Comparison of ENCODE assay signal across 13 cellular contexts in the genomic region with DNA sequence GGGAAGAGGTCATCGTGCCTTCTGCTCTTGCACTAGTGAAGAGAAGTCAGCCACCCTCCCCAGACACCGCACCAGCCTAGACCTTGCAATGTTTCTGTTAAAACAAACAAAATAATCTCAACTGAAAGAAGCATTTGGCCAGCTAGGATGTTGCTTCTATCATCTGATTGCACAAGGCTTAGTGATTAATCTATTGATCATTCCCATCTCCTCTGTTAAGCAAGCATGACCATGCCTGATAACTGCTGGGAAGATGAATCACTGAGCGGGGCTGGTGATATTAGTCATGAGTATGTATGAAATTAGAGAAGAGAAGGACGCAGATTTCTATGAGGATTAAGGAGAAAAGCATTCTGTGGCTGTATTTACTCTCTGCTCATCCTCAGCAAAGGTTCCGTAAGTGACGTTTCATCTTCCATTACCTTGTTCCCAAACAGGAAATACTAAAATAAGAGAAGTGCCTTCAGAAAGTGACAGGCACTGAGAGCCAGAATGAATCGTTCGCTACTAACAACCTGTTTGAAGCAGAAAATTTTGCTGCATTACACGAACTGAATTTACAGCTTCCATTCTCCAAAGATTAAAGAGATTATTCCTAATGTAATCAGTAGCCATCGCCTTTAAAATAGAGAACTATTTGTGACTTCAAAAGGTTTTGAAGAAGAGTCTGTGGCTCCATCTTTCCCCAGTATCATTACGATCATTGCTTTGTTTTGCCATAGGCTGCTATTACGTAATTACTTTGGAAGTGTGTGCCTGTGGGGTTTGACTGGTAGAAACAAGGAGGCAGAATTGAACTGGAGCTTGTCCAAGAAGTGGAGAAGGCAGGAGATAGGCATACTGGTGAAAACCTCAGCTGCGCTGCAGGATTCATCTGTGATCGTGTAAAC.
DNase-seq lines count a peak whose midpoint lies in the region; ATAC-seq and TF ChIP-seq lines count a peak whose summit lies in the region.
"Had no signal": no experiment of that assay in that cellular context is flagged by ENCODE, and none has a peak within 500 bp of the region (broad histone marks: within the 10 kb centered on the region; RNA-seq: fewer than 3 reads in every experiment).

No MANE protein-coding gene starts in this region.

- H3K4me3 ChIP-seq in SK-N-SH (ENCODE audit: low read depth in 2 of 2, low read length in 1 of 2): peak overlapping the region in 1 of 2 experiments; percentile 17; a peak in 1 of 4 replicates
- no peak overlapping the region for H3K4me3 ChIP-seq in fibroblast of the aortic adventitia (ENCODE audit: low read depth, low read length)
- no peak overlapping the region for H3K4me3 ChIP-seq in CD8-positive, alpha-beta T cell (ENCODE audit: low read depth, low read length)
- H3K4me3 ChIP-seq: thoracic aorta had no signal

- H3K4me1 Mint-ChIP-seq in activated CD4-positive, alpha-beta T cell treated with anti-CD3 and anti-CD28 coated beads, Interleukin-2, amount 10 ng/mL, durations not matched to agents 24 days and 14 days: no peaks in the 10 kb centered on the region
- no peaks in the 10 kb centered on the region for H3K4me1 Mint-ChIP-seq in CD8-positive, alpha-beta T cell (ENCODE audit: low read depth)
- H3K4me1 Mint-ChIP-seq: B cell had no signal

- peak; percentile 18 for DNase-seq in activated CD4-positive, alpha-beta T cell treated with anti-CD3 and anti-CD28 coated beads, Interleukin-2, amount 10 ng/mL, durations not matched to agents 24 days and 14 days
- no peak for DNase-seq in activated CD4-positive, alpha-beta T cell treated with anti-CD3 and anti-CD28 coated beads, Interleukin-2, amount 50 U/mL, for 1 hour
- DNase-seq in SK-N-SH: no peak
- peak; percentile 87 for DNase-seq in fibroblast of the aortic adventitia (ENCODE audit: low read depth)
- DNase-seq in iPS-NIHi11 (ENCODE audit: low spot score): no peak
- no peak for DNase-seq in CD8-positive, alpha-beta T cell
- DNase-seq: KG1, left cardiac atrium had no signal

- TF ChIP-seq RAD21 in SK-N-SH (IDR thresholded peaks at IDR 0.05; ENCODE audit: low read length): no peak

- 11% methylated on average over 14 of the region's 14 CpGs for WGBS in SK-N-SH (ENCODE audit: low lambda C conversion rate)

- POLR2A ChIA-PET in SK-N-SH (lab: Yijun Ruan, JAX): no interaction called here
- POLR2A ChIA-PET in CD8-positive, alpha-beta T cell (lab: Charles Lee): no interaction called here

- ATAC-seq in HG03342 (IDR thresholded peaks at IDR 0.05; ENCODE audit: unreplicated experiment) (no peak), GM18909 (IDR thresholded peaks at IDR 0.05; ENCODE audit: poor library complexity, unreplicated experiment) (no peak)
- ATAC-seq in CD8-positive, alpha-beta T cell: no peak

- peak overlapping the region; percentile 30 to 76; a peak in 3 of 4 replicates for H3K27ac ChIP-seq in SK-N-SH (ENCODE audit: low read depth in 2 of 2, low read length in 1 of 2)
- no peak overlapping the region for H3K27ac ChIP-seq in CD8-positive, alpha-beta T cell (ENCODE audit: low read depth, low read length)
- H3K27ac ChIP-seq: thoracic aorta had no signal

- H3K4me3 Mint-ChIP-seq in activated CD4-positive, alpha-beta T cell treated with anti-CD3 and anti-CD28 coated beads, Interleukin-2, amount 10 ng/mL, durations not matched to agents 24 days and 14 days: no peak overlapping the region
- no peak overlapping the region for H3K4me3 Mint-ChIP-seq in CD8-positive, alpha-beta T cell
- H3K4me3 Mint-ChIP-seq: B cell; dendritic cell treated with granulocyte-macrophage colony-stimulating factor and Interleukin-4, amounts not matched to agents 40 ng/mL and 50 ng/mL, for 4 days had no signal

- H3F3A ChIP-seq in SK-N-SH (replicated peaks; ENCODE audit: insufficient read depth): no peaks in the 10 kb centered on the region

- H3K79me2 ChIP-seq in SK-N-SH (ENCODE audit: insufficient read depth): no peaks in the 10 kb centered on the region

- intact Hi-C loops in activated CD4-positive, alpha-beta T cell treated with anti-CD3 and anti-CD28 coated beads, Interleukin-2, amount 10 ng/mL, durations not matched to agents 24 days and 14 days (cut with micrococcal nuclease): no loop called here
- intact Hi-C loops in CD8-positive, alpha-beta T cell (cut with DNase I, micrococcal nuclease): no loop called here

- H3K27me3 ChIP-seq in SK-N-SH (ENCODE audit: insufficient read depth): no peaks in the 10 kb centered on the region
- no peaks in the 10 kb centered on the region for H3K27me3 ChIP-seq in CD8-positive, alpha-beta T cell (ENCODE audit: insufficient read depth, low read length)

- H3K4me1 ChIP-seq in SK-N-SH (ENCODE audit: control insufficient read depth in 1 of 2, insufficient read depth in 2 of 2, low read depth in 1 of 2, low read length in 1 of 2): peaks cover 0 to 21% of the 10 kb centered on the region in 2 experiments; a peak in 2 of 4 replicates
- H3K4me1 ChIP-seq in CD8-positive, alpha-beta T cell (ENCODE audit: insufficient read depth, low read length): no peaks in the 10 kb centered on the region

- H3K36me3 Mint-ChIP-seq in activated CD4-positive, alpha-beta T cell treated with anti-CD3 and anti-CD28 coated beads, Interleukin-2, amount 10 ng/mL, durations not matched to agents 24 days and 14 days (ENCODE audit: low read depth): no peaks in the 10 kb centered on the region
- no peaks in the 10 kb centered on the region for H3K36me3 Mint-ChIP-seq in CD8-positive, alpha-beta T cell

- H3K9ac ChIP-seq in SK-N-SH: no peak overlapping the region

- H3K9me3 Mint-ChIP-seq in activated CD4-positive, alpha-beta T cell treated with anti-CD3 and anti-CD28 coated beads, Interleukin-2, amount 10 ng/mL, durations not matched to agents 24 days and 14 days: no peaks in the 10 kb centered on the region
- no peaks in the 10 kb centered on the region for H3K9me3 Mint-ChIP-seq in CD8-positive, alpha-beta T cell
- H3K9me3 Mint-ChIP-seq: dendritic cell treated with granulocyte-macrophage colony-stimulating factor and Interleukin-4, amounts not matched to agents 40 ng/mL and 50 ng/mL, for 4 days had no signal

- no peak overlapping the region for H3K27ac Mint-ChIP-seq in activated CD4-positive, alpha-beta T cell treated with anti-CD3 and anti-CD28 coated beads, Interleukin-2, amount 10 ng/mL, durations not matched to agents 24 days and 14 days
- no peak overlapping the region for H3K27ac Mint-ChIP-seq in CD8-positive, alpha-beta T cell
- H3K27ac Mint-ChIP-seq: B cell; dendritic cell treated with granulocyte-macrophage colony-stimulating factor and Interleukin-4, amounts not matched to agents 40 ng/mL and 50 ng/mL, for 4 days had no signal

- TF ChIP-seq CTCF in SK-N-SH (IDR thresholded peaks at IDR 0.05) (no peak), fibroblast of the aortic adventitia (IDR thresholded peaks at IDR 0.05; ENCODE audit: insufficient read depth, low read length) (no peak)
- no peak for TF ChIP-seq CTCF in CD8-positive, alpha-beta T cell (IDR thresholded peaks at IDR 0.05)

- no peaks in the 10 kb centered on the region for H3K36me3 ChIP-seq in SK-N-SH (replicated peaks in 1 of 2; ENCODE audit: control insufficient read depth in 1 of 2, insufficient read depth in 2 of 2, low read length in 1 of 2)
- no peaks in the 10 kb centered on the region for H3K36me3 ChIP-seq in CD8-positive, alpha-beta T cell (ENCODE audit: insufficient read depth, low read length)
- H3K36me3 ChIP-seq: thoracic aorta had no signal

- no peaks in the 10 kb centered on the region for H3K27me3 Mint-ChIP-seq in activated CD4-positive, alpha-beta T cell treated with anti-CD3 and anti-CD28 coated beads, Interleukin-2, amount 10 ng/mL, durations not matched to agents 24 days and 14 days
- peaks cover 9% of the 10 kb centered on the region for H3K27me3 Mint-ChIP-seq in CD8-positive, alpha-beta T cell (ENCODE audit: low read depth)
- H3K27me3 Mint-ChIP-seq: dendritic cell treated with granulocyte-macrophage colony-stimulating factor and Interleukin-4, amounts not matched to agents 40 ng/mL and 50 ng/mL, for 4 days had no signal

- no peaks in the 10 kb centered on the region for H3K9me2 ChIP-seq in SK-N-SH

- H3K4me2 ChIP-seq in SK-N-SH: peak overlapping the region; percentile 39

- no peaks in the 10 kb centered on the region for H4K20me1 ChIP-seq in SK-N-SH (ENCODE audit: insufficient read depth)

- CTCF ChIA-PET in SK-N-SH (lab: Yijun Ruan, JAX): interaction anchor here (0.6 to 2.0 kb wide), 4 partner anchors 12 to 662 kb away, joined by 3 to 4 read pairs (median 4); no protein-coding TSS in a partner anchor
- CTCF ChIA-PET in CD8-positive, alpha-beta T cell (lab: Charles Lee): no interaction called here

- TF ChIP-seq EP300 in SK-N-SH (IDR thresholded peaks at IDR 0.05; ENCODE audit: borderline replicate concordance in 1 of 2, low read depth in 1 of 2, low read length in 1 of 2): peak in 1 of 2 experiments; percentile 12; a peak in 1 of 4 replicates

- H3K9me3 ChIP-seq in SK-N-SH: no peaks in the 10 kb centered on the region
- no peaks in the 10 kb centered on the region for H3K9me3 ChIP-seq in CD8-positive, alpha-beta T cell (ENCODE audit: low read length)
- H3K9me3 ChIP-seq: thoracic aorta had no signal

- no peak overlapping the region for H2AFZ ChIP-seq in SK-N-SH (ENCODE audit: low read depth)

TF ChIP-seq in SK-N-SH, 30 proteins besides CTCF, POLR2A, EP300 and RAD21:
- TF ChIP-seq NFIC (IDR thresholded peaks at IDR 0.05; ENCODE audit: borderline replicate concordance) (no peak), FOSL2 (IDR thresholded peaks at IDR 0.05; ENCODE audit: borderline replicate concordance, low read depth) (peak; percentile 25; the same call in 1 of the 2 replicates), JUND (IDR thresholded peaks at IDR 0.05) (peak; percentile 12; the same call in 1 of the 2 replicates), EZH2phosphoT487 (IDR thresholded peaks at IDR 0.05; ENCODE audit: borderline replicate concordance, low read depth) (no peak), FOXJ3 (CRISPR knock-in tag; IDR thresholded peaks at IDR 0.05) (no peak), GATA2 (CRISPR knock-in tag; IDR thresholded peaks at IDR 0.05) (peak; percentile 55; the same call in 1 of the 2 replicates)

Comparison
In these comparisons a context has a peak if more than half of its experiments do, and no peak if none do; other contexts are left out.
1. DNase-seq: peak in activated CD4-positive, alpha-beta T cell treated with anti-CD3 and anti-CD28 coated beads, Interleukin-2, amount 10 ng/mL, durations not matched to agents 24 days and 14 days (single experiment) and fibroblast of the aortic adventitia (single experiment); none in activated CD4-positive, alpha-beta T cell treated with anti-CD3 and anti-CD28 coated beads, Interleukin-2, amount 50 U/mL, for 1 hour (single experiment), SK-N-SH (single experiment), iPS-NIHi11 (single experiment) and CD8-positive, alpha-beta T cell (0 of 7).